ENCODE assay signal across 17 cellular contexts in the genomic region with DNA sequence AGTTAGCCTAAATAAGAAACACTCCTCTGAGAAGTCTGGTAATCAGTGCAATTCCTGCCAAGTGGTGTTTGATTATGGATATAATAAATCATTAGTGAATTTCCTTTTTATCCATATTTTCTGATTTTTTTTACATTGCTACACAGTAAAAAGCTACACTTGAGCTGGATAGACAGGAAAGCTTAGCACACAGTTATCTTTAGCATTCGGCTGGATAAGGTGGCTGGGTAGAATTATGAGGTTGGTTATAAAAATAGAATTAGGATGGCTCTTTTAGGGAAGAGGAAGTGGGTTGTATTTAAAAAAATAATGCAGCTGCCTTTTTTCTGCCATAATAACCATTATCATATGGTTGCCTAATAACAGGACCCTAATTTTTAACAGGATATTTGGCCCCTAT.
"Had no signal": no experiment of that assay in that cellular context is flagged by ENCODE, and none has a peak within 500 bp of the region (broad histone marks: within the 10 kb centered on the region; RNA-seq: fewer than 3 reads in every experiment).

No MANE protein-coding gene starts in this region.

- H3K9me3 ChIP-seq: mucosa of descending colon, suprapubic skin, upper lobe of left lung had no signal

- ATAC-seq: activated CD8-positive, alpha-beta T cell treated with anti-CD3 and anti-CD28 coated beads for 36 hours; activated T-cell treated with anti-CD3 and anti-CD28 coated beads, Interleukin-2, amount 50 U/mL, for 4 hours; left lobe of liver; mucosa of descending colon; natural killer cell; stimulated activated naive CD8-positive, alpha-beta T cell treated with anti-CD3 and anti-CD28 coated beads, Interleukin-15, Interleukin-2, amounts not matched to agents 100 U/mL and 50 U/mL, for 24 hours; T-helper 17 cell had no signal

- H3K27ac ChIP-seq: dorsolateral prefrontal cortex, suprapubic skin, upper lobe of left lung had no signal

- H3K4me1 Mint-ChIP-seq: activated B cell treated with CpG ODN at 0.5 μM for 24 hours, memory B cell, natural killer cell, T-helper 17 cell had no signal

- H3K27me3 Mint-ChIP-seq: activated B cell treated with CpG ODN at 0.5 μM for 24 hours; activated CD8-positive, alpha-beta T cell treated with anti-CD3 and anti-CD28 coated beads for 36 hours; T-helper 17 cell had no signal

- H3K27ac Mint-ChIP-seq: activated B cell treated with CpG ODN at 0.5 μM for 24 hours; activated CD8-positive, alpha-beta T cell treated with anti-CD3 and anti-CD28 coated beads for 36 hours; endodermal cell; memory B cell; natural killer cell; T-helper 17 cell had no signal

- H3K27me3 ChIP-seq: dorsolateral prefrontal cortex, suprapubic skin, upper lobe of left lung had no signal

- DNase-seq: activated B cell treated with CpG ODN at 0.5 μM for 24 hours; activated CD4-positive, alpha-beta T cell treated with anti-CD3 and anti-CD28 coated beads for 48 hours; activated CD8-positive, alpha-beta T cell treated with anti-CD3 and anti-CD28 coated beads for 36 hours; activated effector memory CD4-positive, alpha-beta T cell treated with Interleukin-2 at 50 U/mL for 16 hours; activated naive CD4-positive, alpha-beta T cell treated with anti-CD3 and anti-CD28 coated beads, Interleukin-2, amount 50 U/mL, for 16 hours; activated T-cell treated with anti-CD3 and anti-CD28 coated beads, Interleukin-2, amount 50 U/mL, for 4 hours; dorsolateral prefrontal cortex; endodermal cell; mucosa of descending colon; natural killer cell; retina; stimulated activated naive CD8-positive, alpha-beta T cell treated with anti-CD3 and anti-CD28 coated beads, Interleukin-15, Interleukin-2, amounts not matched to agents 100 U/mL and 50 U/mL, for 24 hours; T-helper 17 cell; upper lobe of left lung had no signal

- H3K4me3 ChIP-seq: dorsolateral prefrontal cortex, mucosa of descending colon, suprapubic skin, upper lobe of left lung had no signal

- H3K4me1 ChIP-seq: suprapubic skin, upper lobe of left lung had no signal

- H3K36me3 ChIP-seq: suprapubic skin, upper lobe of left lung had no signal

- H3K4me3 Mint-ChIP-seq: activated B cell treated with CpG ODN at 0.5 μM for 24 hours; activated CD8-positive, alpha-beta T cell treated with anti-CD3 and anti-CD28 coated beads for 36 hours; activated T-cell treated with anti-CD3 and anti-CD28 coated beads, Interleukin-2, amount 50 U/mL, for 4 hours; endodermal cell; memory B cell; natural killer cell; T-helper 17 cell had no signal

- H3K9me3 Mint-ChIP-seq: activated B cell treated with CpG ODN at 0.5 μM for 24 hours; activated CD8-positive, alpha-beta T cell treated with anti-CD3 and anti-CD28 coated beads for 36 hours; activated T-cell treated with anti-CD3 and anti-CD28 coated beads, Interleukin-2, amount 50 U/mL, for 4 hours; memory B cell had no signal
